In the genomic region with DNA sequence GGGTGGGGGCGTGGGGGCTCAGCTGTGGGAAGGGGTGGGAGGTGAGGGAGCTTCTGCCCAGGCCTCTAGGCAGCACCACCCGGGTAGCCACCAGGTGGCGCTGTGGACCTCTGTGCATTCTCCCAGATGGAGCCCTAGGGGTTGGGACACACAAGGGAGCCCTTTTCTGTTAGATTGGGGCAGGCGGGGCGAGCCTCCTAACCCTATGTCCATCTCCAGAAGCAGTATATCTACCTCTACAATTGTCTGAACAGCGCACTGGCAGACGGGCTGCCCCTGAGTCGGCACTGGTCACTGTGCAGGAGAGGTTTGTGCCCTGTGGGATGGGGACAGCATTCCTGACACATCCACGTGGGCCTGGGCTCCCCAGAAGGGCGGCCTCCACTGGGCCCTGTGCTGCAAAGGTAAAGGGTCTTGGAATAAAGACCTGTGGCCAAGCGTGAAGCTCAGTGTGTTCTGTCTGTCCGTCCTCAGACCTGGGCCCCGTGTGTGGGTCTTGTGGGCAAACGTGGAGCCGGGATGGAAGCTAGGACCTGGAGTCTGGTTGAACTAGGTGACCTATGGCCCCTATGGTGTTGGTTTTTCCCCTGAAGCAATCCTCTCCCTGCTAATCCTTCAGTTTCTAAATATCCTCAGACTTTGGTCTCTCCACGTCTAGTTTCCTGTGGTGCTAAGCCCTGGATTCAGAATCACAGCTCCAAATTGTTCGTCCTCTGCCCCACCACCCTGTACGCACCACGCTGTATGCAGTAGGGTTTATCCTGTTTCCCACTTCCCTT, we compare ENCODE assay signal across 8 cellular contexts. TPM values are rescaled to one million over a fixed set of nuclear protein-coding genes. Genes with fewer than 3 reads are reported as not detected.
DNase-seq lines count a peak whose midpoint lies in the region; ATAC-seq and TF ChIP-seq lines count a peak whose summit lies in the region.

No MANE protein-coding gene starts in this region.

- no peak overlapping the region for H3K4me3 ChIP-seq in epithelial cell of esophagus (ENCODE audit: low read length)

- peak; percentile 72 to 75 for ATAC-seq in natural killer cell treated with Interleukin-12 subunit alpha and Interleukin-12 subunit beta and Interleukin-15 and Interleukin-18, amount 100 ng/mL, for 72 hours
- no peak for ATAC-seq in HG03565 (IDR thresholded peaks at IDR 0.05; ENCODE audit: unreplicated experiment)

- no peaks in the 10 kb centered on the region for H3K36me3 Mint-ChIP-seq in natural killer cell treated with Interleukin-12 subunit alpha and Interleukin-12 subunit beta and Interleukin-15 and Interleukin-18, amount 100 ng/mL, for 72 hours

- TF ChIP-seq CTCF in C4-2B (conservative IDR thresholded peaks at IDR 0.05) (peak; percentile 90), epithelial cell of esophagus (IDR thresholded peaks at IDR 0.05; ENCODE audit: insufficient read depth, low read depth, low read length, missing control alignments) (peak; percentile 68)

- peaks cover 0 to 5% of the 10 kb centered on the region in 2 donors for H3K27me3 Mint-ChIP-seq in natural killer cell treated with Interleukin-12 subunit alpha and Interleukin-12 subunit beta and Interleukin-15 and Interleukin-18, amount 100 ng/mL, for 72 hours

- no peaks in the 10 kb centered on the region for H3K9me3 Mint-ChIP-seq in natural killer cell treated with Interleukin-12 subunit alpha and Interleukin-12 subunit beta and Interleukin-15 and Interleukin-18, amount 100 ng/mL, for 72 hours

- H3K4me1 Mint-ChIP-seq in natural killer cell treated with Interleukin-12 subunit alpha and Interleukin-12 subunit beta and Interleukin-15 and Interleukin-18, amount 100 ng/mL, for 72 hours (ENCODE audit: low read depth in 2 of 2) = peaks cover 9 to 10% of the 10 kb centered on the region in 2 donors

- no peak overlapping the region for H3K4me3 Mint-ChIP-seq in natural killer cell treated with Interleukin-12 subunit alpha and Interleukin-12 subunit beta and Interleukin-15 and Interleukin-18, amount 100 ng/mL, for 72 hours

- no peak overlapping the region for H3K27ac ChIP-seq in C4-2B

- H3K27ac Mint-ChIP-seq in natural killer cell treated with Interleukin-12 subunit alpha and Interleukin-12 subunit beta and Interleukin-15 and Interleukin-18, amount 100 ng/mL, for 72 hours = no peak overlapping the region

- DNase-seq in H4 (ENCODE audit: low spot score) (peak; percentile 59), NOMO-1 treated with dmso at 0.1 percent for 144 hours (lab: John Stamatoyannopoulos, UW; ENCODE audit: unreplicated experiment) (peak; percentile 4), epithelial cell of esophagus (ENCODE audit: low read depth) (peak; percentile 62)
- DNase-seq in activated CD8-positive, alpha-beta memory T cell treated with anti-CD3 and anti-CD28 coated beads, Interleukin-2, amount 50 U/mL, for 48 hours = peak; percentile 96
- DNase-seq in natural killer cell treated with Interleukin-12 subunit alpha and Interleukin-12 subunit beta and Interleukin-15 and Interleukin-18, amount 100 ng/mL, for 72 hours (ENCODE audit: low spot score) = peak; percentile 84
- DNase-seq in stimulated activated naive CD4-positive, alpha-beta T cell treated with Interleukin-2 at 50 U/mL for 16 hours (lab: John Stamatoyannopoulos, UW) = peak; percentile 68

RNA-seq across cellular contexts. Expression of gene LGR6, which starts 4.4 kb away (rescaled TPM):
- total RNA-seq in H4 (2014; rRNA removed; shearing (Covaris generic)) = 0.29 TPM in 1 of 2 replicates, not detected in the other
- 1 to 10 TPM; 5.8 to 5.9 TPM for total RNA-seq in natural killer cell treated with Interleukin-12 subunit alpha and Interleukin-12 subunit beta and Interleukin-15 and Interleukin-18, amount 100 ng/mL, for 72 hours

RNA-seq across cellular contexts. Expression of gene PTPN7, which starts 28.8 kb away (rescaled TPM):
- 0.12 TPM in 2 replicates for total RNA-seq in H4 (2014; rRNA removed; shearing (Covaris generic))
- 100 to 1,000 TPM; 227 to 312 TPM for total RNA-seq in natural killer cell treated with Interleukin-12 subunit alpha and Interleukin-12 subunit beta and Interleukin-15 and Interleukin-18, amount 100 ng/mL, for 72 hours

RNA-seq across cellular contexts. Expression of gene ARL8A, which starts 44.7 kb away (rescaled TPM):
- 19.4 and 21.6 TPM in 2 replicates for total RNA-seq in H4 (2014; rRNA removed; shearing (Covaris generic))
- total RNA-seq in natural killer cell treated with Interleukin-12 subunit alpha and Interleukin-12 subunit beta and Interleukin-15 and Interleukin-18, amount 100 ng/mL, for 72 hours = 10 to 100 TPM; 68.0 to 80.0 TPM

Comparison
In these comparisons a context has a peak if more than half of its experiments do, and no peak if none do; other contexts are left out.
1. DNase-seq: peak in every context shown above with its lines; median percentile 96 in activated CD8-positive, alpha-beta memory T cell treated with anti-CD3 and anti-CD28 coated beads, Interleukin-2, amount 50 U/mL, for 48 hours; 84 in natural killer cell treated with Interleukin-12 subunit alpha and Interleukin-12 subunit beta and Interleukin-15 and Interleukin-18, amount 100 ng/mL, for 72 hours; 68 in stimulated activated naive CD4-positive, alpha-beta T cell treated with Interleukin-2 at 50 U/mL for 16 hours; 62 in epithelial cell of esophagus; 59 in H4; 4 in NOMO-1 treated with dmso at 0.1 percent for 144 hours.
2. RNA of gene PTPN7, which starts 28.8 kb away (total RNA-seq): 227 to 312 TPM in natural killer cell treated with Interleukin-12 subunit alpha and Interleukin-12 subunit beta and Interleukin-15 and Interleukin-18, amount 100 ng/mL, for 72 hours; 0.12 TPM in H4; every median in the first group is over 100 times any median in the second.